13 cellular contexts compared by ENCODE assay signal in genomic region chr21:41071410-41071809, GRCh38.
DNase-seq lines count a peak whose midpoint lies in the region; ATAC-seq, FAIRE-seq and TF ChIP-seq lines count a peak whose summit lies in the region.
"Had no signal": no experiment of that assay in that cellular context is flagged by ENCODE, and none has a peak within 500 bp of the region (broad histone marks: within the 10 kb centered on the region; RNA-seq: fewer than 3 reads in every experiment).

No MANE protein-coding gene starts in this region.

- no peak overlapping the region for H3K27ac Mint-ChIP-seq in chondrocyte (ENCODE audit: unreplicated experiment)
- H3K27ac Mint-ChIP-seq: CD4-positive, CD25-positive, alpha-beta regulatory T cell; natural killer cell had no signal

- ATAC-seq in HepG2 (peak; percentile 52), right lobe of liver (no peak), HG03571 (IDR thresholded peaks at IDR 0.05; ENCODE audit: unreplicated experiment) (no peak)
- ATAC-seq: natural killer cell had no signal

- DNase-seq in HepG2 (ENCODE audit: low spot score) (no peak), right lobe of liver (no peak), NCI-H1092 (lab: John Stamatoyannopoulos, UW) (peak; percentile 23), chondrocyte (ENCODE audit: low spot score) (no peak), testis (peak; percentile 45), coronary artery (ENCODE audit: low spot score) (no peak), EL (no peak)
- DNase-seq: CD4-positive, CD25-positive, alpha-beta regulatory T cell; effector CD4-positive, alpha-beta T cell; natural killer cell; NCI-H226; SIG-M5 had no signal

- no peak overlapping the region for H2AFZ ChIP-seq in HepG2 (ENCODE audit: low read length)

- no peak overlapping the region for H3K4me2 ChIP-seq in HepG2 (ENCODE audit: low read depth, low read length)

- no peaks in the 10 kb centered on the region for H4K20me1 ChIP-seq in HepG2 (ENCODE audit: insufficient read depth, low read length)

- no peak for TF ChIP-seq POLR2A in HepG2 (IDR thresholded peaks at IDR 0.05; ENCODE audit: insufficient read depth in 1 of 2, low read depth in 2 of 2, low read length in 2 of 2)
- TF ChIP-seq POLR2A in right lobe of liver (IDR thresholded peaks at IDR 0.05), result no peak
- no peak for TF ChIP-seq POLR2A in testis (IDR thresholded peaks at IDR 0.05)

- BruUV-seq in HepG2 (replicated peaks; lab: Mats Ljungman, UMichigan), result no TSS peak

- peak; percentile 14; the same call in 1 of the 2 replicates for TF ChIP-seq CTCF in HepG2 (CRISPR knock-in tag; IDR thresholded peaks at IDR 0.05)
- peak in 1 of 4 donors; percentile 7 for TF ChIP-seq CTCF in right lobe of liver (IDR thresholded peaks at IDR 0.05)
- peak; percentile 30 for TF ChIP-seq CTCF in chondrocyte (IDR thresholded peaks at IDR 0.05)
- TF ChIP-seq CTCF in testis (IDR thresholded peaks at IDR 0.05), result no peak
- no peak for TF ChIP-seq CTCF in coronary artery (IDR thresholded peaks at IDR 0.05)

- peaks cover 9% of the 10 kb centered on the region for H3K4me1 Mint-ChIP-seq in chondrocyte (ENCODE audit: low read depth)

- H3K36me3 ChIP-seq in HepG2 (replicated peaks in 1 of 2; ENCODE audit: control insufficient read depth in 1 of 2, insufficient read depth in 2 of 2, low read length in 2 of 2), result no peaks in the 10 kb centered on the region
- H3K36me3 ChIP-seq in right lobe of liver, result no peaks in the 10 kb centered on the region
- H3K36me3 ChIP-seq in testis (ENCODE audit: low read depth, missing control alignments), result no peaks in the 10 kb centered on the region

- peaks cover 1 to 9% of the 10 kb centered on the region in 2 experiments; a peak in 3 of 5 replicates for H3K27me3 ChIP-seq in HepG2 (ENCODE audit: control insufficient read depth in 1 of 2, insufficient read depth in 2 of 2, low read length in 2 of 2)
- peaks cover 0 to 7% of the 10 kb centered on the region in 2 donors for H3K27me3 ChIP-seq in right lobe of liver
- H3K27me3 ChIP-seq in testis, result no peaks in the 10 kb centered on the region

- H3K4me3 ChIP-seq in HepG2 (replicated peaks in 1 of 3; ENCODE audit: insufficient read depth in 1 of 3, low read depth in 2 of 3, low read length in 3 of 3), result no peak overlapping the region
- H3K4me3 ChIP-seq in right lobe of liver, result no peak overlapping the region
- H3K4me3 ChIP-seq in testis, result no peak overlapping the region
- no peak overlapping the region for H3K4me3 ChIP-seq in coronary artery

- POLR2A ChIA-PET in HepG2 (lab: Yijun Ruan, JAX), result no interaction called here

- CTCF ChIA-PET in HepG2 (lab: Yijun Ruan, JAX; ENCODE audit: low intra/inter-chr PET ratio, low total read pairs), result no interaction called here

- TF ChIP-seq RAD21 in HepG2 (CRISPR knock-in tag; IDR thresholded peaks at IDR 0.05), result no peak

- H3K4me1 ChIP-seq in HepG2 (ENCODE audit: insufficient read depth, low read length), result no peaks in the 10 kb centered on the region
- H3K4me1 ChIP-seq in right lobe of liver, result no peaks in the 10 kb centered on the region
- H3K4me1 ChIP-seq in testis, result no peaks in the 10 kb centered on the region

- in situ Hi-C loops in HepG2 (cut with HindIII; ENCODE audit: extremely low pct_ligation_motif_present, low pct_unique_long_range_greater_than_20kb), result loop anchor here (25.0 kb wide), 1 partner anchor 609 kb away; no protein-coding TSS in a partner anchor

- H3K79me2 ChIP-seq in HepG2 (ENCODE audit: insufficient read depth, low read length), result no peaks in the 10 kb centered on the region

- no peaks in the 10 kb centered on the region for H3K9me3 Mint-ChIP-seq in chondrocyte (ENCODE audit: low read depth)
- H3K9me3 Mint-ChIP-seq: natural killer cell had no signal

- WGBS in HepG2 (ENCODE audit: low lambda C conversion rate), result 0% methylated on average over 4 of the region's 8 CpGs
- 36% methylated on average over 4 of the region's 8 CpGs for WGBS in right lobe of liver (ENCODE audit: insufficient coverage, low coverage, low lambda C conversion rate, missing lambda C conversion rate)
- 59 to 64% methylated on average over 8 of the region's 8 CpGs for WGBS in testis, 2 donors

- H3K27ac ChIP-seq in HepG2 (ENCODE audit: extremely low read length, insufficient read depth, low read length) (no peak overlapping the region), right lobe of liver (no peak overlapping the region), testis (no peak overlapping the region), coronary artery (no peak overlapping the region)

- H3K27me3 Mint-ChIP-seq in chondrocyte (ENCODE audit: low read depth), result peaks cover 19% of the 10 kb centered on the region

- no peak for FAIRE-seq in HepG2 (lab: Jason Lieb, UNC)

- H3K36me3 Mint-ChIP-seq in chondrocyte (ENCODE audit: low read depth), result no peaks in the 10 kb centered on the region
- H3K36me3 Mint-ChIP-seq: CD4-positive, CD25-positive, alpha-beta regulatory T cell; natural killer cell had no signal

- H3K9ac ChIP-seq in HepG2 (ENCODE audit: insufficient read depth, low read depth, low read length), result no peak overlapping the region

- H3K9me3 ChIP-seq in HepG2 (ENCODE audit: low read length) (no peaks in the 10 kb centered on the region), right lobe of liver (no peaks in the 10 kb centered on the region), testis (no peaks in the 10 kb centered on the region)

- H3K4me3 Mint-ChIP-seq in chondrocyte (ENCODE audit: unreplicated experiment), result no peak overlapping the region
- H3K4me3 Mint-ChIP-seq: CD4-positive, CD25-positive, alpha-beta regulatory T cell; natural killer cell had no signal

- intact Hi-C loops in HepG2 (cut with micrococcal nuclease; ENCODE audit: unreplicated experiment), result no loop called here
- intact Hi-C loops in right lobe of liver (cut with DNase I), result loop anchor here in 1 of 2 donors (5.0 kb wide), 1 partner anchor 609 kb away; no protein-coding TSS in a partner anchor
- intact Hi-C loops in testis (cut with DNase I; ENCODE audit: low total_unique reads), result no loop called here

- TF ChIP-seq EP300 in HepG2 (IDR thresholded peaks at IDR 0.05; ENCODE audit: low read depth in 2 of 2, low read length in 2 of 2), result no peak
- no peak for TF ChIP-seq EP300 in HepG2 (CRISPR knock-in tag; IDR thresholded peaks at IDR 0.05; ENCODE audit: borderline replicate concordance)

TF ChIP-seq in HepG2, 621 proteins besides CTCF, POLR2A, EP300 and RAD21:
- TF ChIP-seq SNAPC5 (CRISPR knock-in tag; IDR thresholded peaks at IDR 0.05; ENCODE audit: borderline replicate concordance) (no peak), CHCHD3 (CRISPR knock-in tag; IDR thresholded peaks at IDR 0.05) (no peak), ZNF746 (CRISPR knock-in tag; IDR thresholded peaks at IDR 0.05) (no peak), MTF1 (CRISPR knock-in tag; IDR thresholded peaks at IDR 0.05) (no peak), FIP1L1 (IDR thresholded peaks at IDR 0.05; ENCODE audit: borderline replicate concordance, insufficient read depth, low read depth, low read length) (no peak), ZNF749 (CRISPR knock-in tag; IDR thresholded peaks at IDR 0.05; ENCODE audit: borderline replicate concordance) (no peak)

Comparison
In these comparisons a context has a peak if more than half of its experiments do, and no peak if none do; other contexts are left out.
1. DNase-seq: peak in NCI-H1092 (single experiment) and testis (single experiment); none in HepG2 (single experiment), right lobe of liver (0 of 3), chondrocyte (single experiment), coronary artery (single experiment) and EL (single experiment).
2. CTCF ChIP-seq: peak in HepG2 (single experiment) and chondrocyte (single experiment); none in testis (0 of 3) and coronary artery (single experiment).